Comparison of ENCODE assay signal across 17 cellular contexts in the genomic region with DNA sequence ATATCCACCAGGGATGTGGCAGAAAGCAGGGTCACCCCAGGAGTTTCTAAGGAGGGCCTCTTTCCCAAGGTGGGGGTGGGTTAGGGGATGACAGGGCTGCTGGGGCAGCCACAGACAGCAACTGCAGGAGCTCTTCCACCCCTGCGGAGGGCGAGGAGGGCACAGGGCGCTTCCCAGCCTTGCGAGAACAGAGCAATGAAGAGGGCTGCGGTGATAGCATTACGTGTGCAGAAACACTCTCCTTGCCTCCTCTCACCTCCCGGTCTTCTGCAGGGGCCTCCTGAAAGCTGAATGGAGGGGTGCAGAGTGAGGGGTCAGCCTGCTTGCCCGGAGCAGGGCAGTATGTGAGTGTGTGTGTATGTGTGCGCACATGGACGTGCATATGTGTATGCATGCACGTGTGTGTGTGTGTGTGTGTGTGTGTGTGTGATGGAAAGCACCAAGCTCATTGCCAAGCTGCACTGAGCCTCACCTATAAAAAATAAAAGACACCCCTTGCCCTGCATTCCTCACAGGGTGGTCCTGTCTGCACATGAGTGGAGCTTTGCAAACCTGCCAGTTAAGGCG. TPM values are rescaled to one million over a fixed set of nuclear protein-coding genes. Genes with fewer than 3 reads are reported as not detected.
A peak's percentile ranks its signal among the peaks of the same experiment; 100 is the strongest.
DNase-seq lines count a peak whose midpoint lies in the region; ATAC-seq and TF ChIP-seq lines count a peak whose summit lies in the region.
"Had no signal": no experiment of that assay in that cellular context is flagged by ENCODE, and none has a peak within 500 bp of the region (broad histone marks: within the 10 kb centered on the region; RNA-seq: fewer than 3 reads in every experiment).

No MANE protein-coding gene starts in this region.

- H4K20me1 ChIP-seq in smooth muscle cell (ENCODE audit: low read depth): no peaks in the 10 kb centered on the region

- peaks cover 0 to 4% (median under 1%) of the 10 kb centered on the region in 7 donors for H3K9me3 Mint-ChIP-seq in CD14-positive monocyte

- H2AFZ ChIP-seq in smooth muscle cell (ENCODE audit: low read depth): no peak overlapping the region

- H3K27me3 ChIP-seq in adipocyte (replicated peaks; ENCODE audit: control insufficient read depth, insufficient read depth, low read length) (no peaks in the 10 kb centered on the region), right lobe of liver (no peaks in the 10 kb centered on the region), smooth muscle cell (ENCODE audit: low read depth) (no peaks in the 10 kb centered on the region)
- H3K27me3 ChIP-seq: ascending aorta had no signal

- no peaks in the 10 kb centered on the region for H3F3A ChIP-seq in smooth muscle cell (ENCODE audit: low read depth)

- peak overlapping the region; percentile 34 for H3K4me2 ChIP-seq in smooth muscle cell

- H3K27ac ChIP-seq in right lobe of liver (peak overlapping the region; percentile 91 to 100 (median 99)), smooth muscle cell (ENCODE audit: low read depth) (no peak overlapping the region)

- peaks cover 0 to 4% (median 0%) of the 10 kb centered on the region in 3 donors for H3K27me3 Mint-ChIP-seq in CD14-positive monocyte (ENCODE audit: low read depth in 3 of 3)
- H3K27me3 Mint-ChIP-seq: activated CD4-positive, alpha-beta T cell treated with anti-CD3 and anti-CD28 coated beads, Interleukin-2, amount 10 ng/mL, durations not matched to agents 7 days and 5 days had no signal

- peak; percentile 18 to 31 (median 22) for ATAC-seq in right lobe of liver
- ATAC-seq: stimulated activated naive CD8-positive, alpha-beta T cell treated with anti-CD3 and anti-CD28 coated beads, Interleukin-15, Interleukin-2, amounts not matched to agents 100 U/mL and 50 U/mL, for 24 hours had no signal

- peaks cover 89% of the 10 kb centered on the region for H3K4me1 Mint-ChIP-seq in CD14-positive monocyte

- no peak for DNase-seq in CD14-positive monocyte (ENCODE audit: low spot score)
- no peak for DNase-seq in adipocyte (ENCODE audit: low read depth)
- DNase-seq in right lobe of liver: peak in 1 of 3 donors; percentile 58
- no peak for DNase-seq in smooth muscle cell (lab: John Stamatoyannopoulos, UW; ENCODE audit: unreplicated experiment)
- no peak for DNase-seq in iPS-NIHi11 (ENCODE audit: low spot score)
- no peak for DNase-seq in stimulated activated CD8-positive, alpha-beta memory T cell treated with anti-CD3 and anti-CD28 coated beads, Interleukin-4, amount 100 ng/mL, for 48 hours
- no peak for DNase-seq in AG08396 (ENCODE audit: low spot score)
- no peak for DNase-seq in A172 (ENCODE audit: low spot score)
- DNase-seq: activated CD4-positive, alpha-beta T cell treated with anti-CD3 and anti-CD28 coated beads, Interleukin-2, amount 10 ng/mL, durations not matched to agents 7 days and 5 days; DMS53; dorsolateral prefrontal cortex; NCI-H2029; retina; stimulated activated naive CD8-positive, alpha-beta T cell treated with anti-CD3 and anti-CD28 coated beads, Interleukin-15, Interleukin-2, amounts not matched to agents 100 U/mL and 50 U/mL, for 24 hours had no signal

- no peaks in the 10 kb centered on the region for H3K9me3 ChIP-seq in adipocyte (ENCODE audit: control insufficient read depth, low read length)
- no peaks in the 10 kb centered on the region for H3K9me3 ChIP-seq in right lobe of liver
- H3K9me3 ChIP-seq in smooth muscle cell (replicated peaks; ENCODE audit: low read depth): no peaks in the 10 kb centered on the region
- H3K9me3 ChIP-seq: ascending aorta, HAP-1 had no signal

- H3K79me2 ChIP-seq in smooth muscle cell (ENCODE audit: low read depth): no peaks in the 10 kb centered on the region

- peaks cover 8 to 10% of the 10 kb centered on the region in 2 donors for H3K36me3 Mint-ChIP-seq in CD14-positive monocyte

- no peak for TF ChIP-seq POLR2A in right lobe of liver (IDR thresholded peaks at IDR 0.05)

- 34% methylated on average over 9 of the region's 12 CpGs for whole genome bisulfite sequencing in right lobe of liver (ENCODE audit: insufficient coverage, low coverage, low lambda C conversion rate, missing lambda C conversion rate)
- 90% methylated on average over 12 of the region's 12 CpGs for WGBS in smooth muscle cell (ENCODE audit: low lambda C conversion rate)

- TF ChIP-seq CTCF in CD14-positive monocyte (IDR thresholded peaks at IDR 0.05): no peak
- TF ChIP-seq CTCF in right lobe of liver (IDR thresholded peaks at IDR 0.05): no peak
- TF ChIP-seq CTCF in smooth muscle cell (IDR thresholded peaks at IDR 0.05; ENCODE audit: borderline replicate concordance, insufficient read depth, poor library complexity, severe bottlenecking): no peak

- peak overlapping the region; percentile 82 to 92 for H3K4me3 Mint-ChIP-seq in CD14-positive monocyte
- H3K4me3 Mint-ChIP-seq: activated CD4-positive, alpha-beta T cell treated with anti-CD3 and anti-CD28 coated beads, Interleukin-2, amount 10 ng/mL, durations not matched to agents 7 days and 5 days had no signal

- H3K4me1 ChIP-seq in adipocyte (ENCODE audit: control insufficient read depth, insufficient read depth, low read length): peaks cover 56% of the 10 kb centered on the region
- H3K4me1 ChIP-seq in right lobe of liver: peaks cover 0 to 37% (median 8%) of the 10 kb centered on the region in 4 donors
- no peaks in the 10 kb centered on the region for H3K4me1 ChIP-seq in smooth muscle cell (ENCODE audit: low read depth)
- H3K4me1 ChIP-seq: HAP-1 had no signal

- H3K9ac ChIP-seq in adipocyte (ENCODE audit: low read length) (peak overlapping the region; percentile 83), smooth muscle cell (ENCODE audit: low read depth) (no peak overlapping the region)

- intact Hi-C loops in CD14-positive monocyte (cut with micrococcal nuclease) (loop anchor here in 1 of 2 donors (5.0 to 10.0 kb wide), 2 partner anchors 35 to 58 kb away; no protein-coding TSS in a partner anchor), right lobe of liver (cut with DNase I) (no loop called here)

- H3K36me3 ChIP-seq in adipocyte (ENCODE audit: control insufficient read depth, insufficient read depth, low read length, severe bottlenecking) (no peaks in the 10 kb centered on the region), right lobe of liver (no peaks in the 10 kb centered on the region), smooth muscle cell (ENCODE audit: low read depth) (no peaks in the 10 kb centered on the region)
- H3K36me3 ChIP-seq: ascending aorta, HAP-1 had no signal

- H3K27ac Mint-ChIP-seq in CD14-positive monocyte: peak overlapping the region; percentile 99 to 100 (median 100)
- H3K27ac Mint-ChIP-seq: activated CD4-positive, alpha-beta T cell treated with anti-CD3 and anti-CD28 coated beads, Interleukin-2, amount 10 ng/mL, durations not matched to agents 7 days and 5 days had no signal

- H3K4me3 ChIP-seq in adipocyte (ENCODE audit: low read length) (peak overlapping the region; percentile 20), right lobe of liver (peak overlapping the region; percentile 35 to 70 (median 62)), smooth muscle cell (no peak overlapping the region)
- H3K4me3 ChIP-seq: ascending aorta, dorsolateral prefrontal cortex, HAP-1 had no signal

RNA-seq across cellular contexts. Expression of gene IL1R2, which starts 29.4 kb away (rescaled TPM):
- polyA plus RNA-seq in CD14-positive monocyte (10 to 100 TPM in 1 of 2 donors, 1 to 10 TPM in 1; 6.2 to 12.0 TPM), smooth muscle cell (0.42 and 0.78 TPM in 2 replicates)
- total RNA-seq in right lobe of liver (10 to 100 TPM in 4 of 6 experiments, 1 to 10 TPM in 2; 5.5 to 22.8 (median 12.3) TPM), smooth muscle cell (0.90 and 4.2 TPM in 2 replicates)
- total RNA-seq in A172 (2014; rRNA removed; shearing (Covaris generic)): not detected in 2 replicates
- total RNA-seq: LHCN-M2 had no signal
